18 cellular contexts compared by ENCODE assay signal in the genomic region with DNA sequence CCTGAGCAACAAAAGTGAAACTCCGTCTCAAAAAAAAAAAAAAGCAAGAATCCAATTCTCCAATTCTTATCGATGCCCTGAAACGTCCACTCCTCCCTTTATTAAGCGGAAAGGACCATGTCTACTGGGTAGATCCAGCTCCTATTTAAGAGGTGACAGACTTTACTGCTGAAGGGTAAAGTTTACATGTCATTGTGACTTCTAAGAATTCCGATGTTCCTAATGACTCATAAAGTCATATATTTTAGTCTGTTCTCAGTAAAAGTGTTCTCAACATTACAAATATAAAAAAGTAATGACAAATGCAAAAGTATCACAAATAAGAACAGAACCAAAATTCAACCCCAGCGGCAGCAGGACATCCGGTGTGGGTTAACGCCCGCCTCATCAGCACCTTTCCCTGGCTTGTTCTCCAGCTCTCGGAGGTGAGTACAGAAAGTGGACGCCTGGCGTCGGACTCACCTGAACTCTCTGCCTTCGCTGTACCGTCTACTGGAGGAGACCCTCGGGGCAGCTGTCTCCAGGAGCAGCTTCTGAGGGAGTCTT. TPM values are rescaled to one million over a fixed set of nuclear protein-coding genes. Genes with fewer than 3 reads are reported as not detected.
DNase-seq lines count a peak whose midpoint lies in the region; ATAC-seq and TF ChIP-seq lines count a peak whose summit lies in the region.
"Had no signal": no experiment of that assay in that cellular context is flagged by ENCODE, and none has a peak within 500 bp of the region (broad histone marks: within the 10 kb centered on the region; RNA-seq: fewer than 3 reads in every experiment).

No MANE protein-coding gene starts in this region.

- no peak overlapping the region for H3K27ac Mint-ChIP-seq in activated CD8-positive, alpha-beta T cell treated with anti-CD3 and anti-CD28 coated beads for 36 hours
- no peak overlapping the region for H3K27ac Mint-ChIP-seq in activated CD8-positive, alpha-beta T cell treated with anti-CD3 and anti-CD28 coated beads, Interleukin-2, amount 10 ng/mL, durations not matched to agents 7 days and 5 days
- H3K27ac Mint-ChIP-seq in CD4-positive, alpha-beta memory T cell: peak overlapping the region in 4 of 7 donors; percentile 9 to 70 (median 52)
- H3K27ac Mint-ChIP-seq in WTC11: 0 out of 2 replicates have a peak overlapping the region, but pooled peaks have one; percentile 57

- no peak overlapping the region for H3K27ac ChIP-seq in CD4-positive, alpha-beta memory T cell (ENCODE audit: low read depth, low read length)
- H3K27ac ChIP-seq in ovary: no peak overlapping the region
- H3K27ac ChIP-seq: HL-60 had no signal

- peak; percentile 18 for ATAC-seq in activated CD8-positive, alpha-beta T cell treated with anti-CD3 and anti-CD28 coated beads for 36 hours
- ATAC-seq in activated CD8-positive, alpha-beta T cell treated with anti-CD3 and anti-CD28 coated beads, Interleukin-2, amount 10 ng/mL, durations not matched to agents 7 days and 5 days: no peak
- no peak for ATAC-seq in WTC11
- ATAC-seq: K562 had no signal

- peaks cover 80% of the 10 kb centered on the region for H3K4me1 Mint-ChIP-seq in activated CD8-positive, alpha-beta T cell treated with anti-CD3 and anti-CD28 coated beads for 36 hours (ENCODE audit: low read depth)
- H3K4me1 Mint-ChIP-seq in activated CD8-positive, alpha-beta T cell treated with anti-CD3 and anti-CD28 coated beads, Interleukin-2, amount 10 ng/mL, durations not matched to agents 7 days and 5 days (ENCODE audit: low read depth): peaks cover 64% of the 10 kb centered on the region
- H3K4me1 Mint-ChIP-seq in CD4-positive, alpha-beta memory T cell: peaks cover 48 to 91% (median 72%) of the 10 kb centered on the region in 4 donors
- peaks cover 17% of the 10 kb centered on the region for H3K4me1 Mint-ChIP-seq in WTC11

- no peaks in the 10 kb centered on the region for H3K27me3 Mint-ChIP-seq in activated CD8-positive, alpha-beta T cell treated with anti-CD3 and anti-CD28 coated beads for 36 hours
- no peaks in the 10 kb centered on the region for H3K27me3 Mint-ChIP-seq in activated CD8-positive, alpha-beta T cell treated with anti-CD3 and anti-CD28 coated beads, Interleukin-2, amount 10 ng/mL, durations not matched to agents 7 days and 5 days (ENCODE audit: low read depth)
- H3K27me3 Mint-ChIP-seq in CD4-positive, alpha-beta memory T cell: no peaks in the 10 kb centered on the region
- H3K27me3 Mint-ChIP-seq in WTC11 (ENCODE audit: low read depth): no peaks in the 10 kb centered on the region

- TF ChIP-seq POLR2A in ovary (IDR thresholded peaks at IDR 0.05): no peak

- H3K9me3 ChIP-seq in CD4-positive, alpha-beta memory T cell (ENCODE audit: control insufficient read depth in 1 of 2, low read length in 2 of 2): no peaks in the 10 kb centered on the region
- no peaks in the 10 kb centered on the region for H3K9me3 ChIP-seq in ovary

- peak; percentile 45 for DNase-seq in activated CD8-positive, alpha-beta T cell treated with anti-CD3 and anti-CD28 coated beads for 36 hours
- no peak for DNase-seq in activated CD8-positive, alpha-beta T cell treated with anti-CD3 and anti-CD28 coated beads, Interleukin-2, amount 10 ng/mL, durations not matched to agents 7 days and 5 days
- no peak for DNase-seq in CD4-positive, alpha-beta memory T cell
- DNase-seq in WTC11 (ENCODE audit: low spot score) (no peak), islet precursor cell (peak; percentile 40), NCI-H524 treated with DMSO at 0.1 percent for 48 hours (lab: John Stamatoyannopoulos, UW) (no peak), GM10248 (ENCODE audit: extremely low spot score) (no peak), ovary (no peak)
- DNase-seq: GF-D8; GOT3; NCI-H2227 treated with DMSO at 0.1 percent for 48 hours; NCI-H526; NK-92 treated with Interleukin-12 subunit alpha and Interleukin-12 subunit beta, amount 100 ng/mL, for 24 hours; OCI-M1; RPMI8226 had no signal

- peaks cover 68% of the 10 kb centered on the region for H3K4me1 ChIP-seq in CD4-positive, alpha-beta memory T cell (ENCODE audit: insufficient read depth, low read length)
- peaks cover 4% of the 10 kb centered on the region for H3K4me1 ChIP-seq in ovary (ENCODE audit: insufficient read depth)

- H3K36me3 Mint-ChIP-seq in activated CD8-positive, alpha-beta T cell treated with anti-CD3 and anti-CD28 coated beads for 36 hours (ENCODE audit: low read depth): peaks cover 42% of the 10 kb centered on the region
- peaks cover 64% of the 10 kb centered on the region for H3K36me3 Mint-ChIP-seq in activated CD8-positive, alpha-beta T cell treated with anti-CD3 and anti-CD28 coated beads, Interleukin-2, amount 10 ng/mL, durations not matched to agents 7 days and 5 days (ENCODE audit: low read depth)
- peaks cover 28 to 62% of the 10 kb centered on the region in 2 donors for H3K36me3 Mint-ChIP-seq in CD4-positive, alpha-beta memory T cell
- peaks cover 52% of the 10 kb centered on the region for H3K36me3 Mint-ChIP-seq in WTC11

- H3K9me3 Mint-ChIP-seq in activated CD8-positive, alpha-beta T cell treated with anti-CD3 and anti-CD28 coated beads for 36 hours: no peaks in the 10 kb centered on the region
- no peaks in the 10 kb centered on the region for H3K9me3 Mint-ChIP-seq in activated CD8-positive, alpha-beta T cell treated with anti-CD3 and anti-CD28 coated beads, Interleukin-2, amount 10 ng/mL, durations not matched to agents 7 days and 5 days (ENCODE audit: insufficient read depth)
- H3K9me3 Mint-ChIP-seq in CD4-positive, alpha-beta memory T cell: no peaks in the 10 kb centered on the region
- H3K9me3 Mint-ChIP-seq in WTC11: peaks cover 4% of the 10 kb centered on the region; the same call in 1 of the 2 replicates

- no peak for TF ChIP-seq EP300 in ovary (IDR thresholded peaks at IDR 0.05)

- H3K4me3 ChIP-seq in CD4-positive, alpha-beta memory T cell (ENCODE audit: low read length in 2 of 2): no peak overlapping the region
- no peak overlapping the region for H3K4me3 ChIP-seq in ovary
- H3K4me3 ChIP-seq: K562 had no signal

- peaks cover 13% of the 10 kb centered on the region for H3K36me3 ChIP-seq in CD4-positive, alpha-beta memory T cell (ENCODE audit: insufficient read depth, low read length)
- H3K36me3 ChIP-seq in ovary: no peaks in the 10 kb centered on the region

- WGBS in ovary, 3 donors: 91 to 94% (median 92%) methylated on average over 16 of the region's 16 CpGs

- TF ChIP-seq CTCF in activated CD8-positive, alpha-beta T cell treated with anti-CD3 and anti-CD28 coated beads for 36 hours (IDR thresholded peaks at IDR 0.05): no peak
- TF ChIP-seq CTCF in WTC11 (IDR thresholded peaks at IDR 0.05) (no peak), GM10248 (IDR thresholded peaks at IDR 0.05; ENCODE audit: control extremely low read depth, extremely low read depth, low read depth, missing control alignments) (no peak), ovary (IDR thresholded peaks at IDR 0.05) (no peak)

- H3K4me3 Mint-ChIP-seq in activated CD8-positive, alpha-beta T cell treated with anti-CD3 and anti-CD28 coated beads for 36 hours: no peak overlapping the region
- H3K4me3 Mint-ChIP-seq in activated CD8-positive, alpha-beta T cell treated with anti-CD3 and anti-CD28 coated beads, Interleukin-2, amount 10 ng/mL, durations not matched to agents 7 days and 5 days: no peak overlapping the region
- H3K4me3 Mint-ChIP-seq in CD4-positive, alpha-beta memory T cell: peak overlapping the region; percentile 28 to 61 (median 51)
- no peak overlapping the region for H3K4me3 Mint-ChIP-seq in WTC11
- H3K4me3 Mint-ChIP-seq: CD14-positive monocyte had no signal

- CTCF ChIA-PET in activated CD8-positive, alpha-beta T cell treated with anti-CD3 and anti-CD28 coated beads for 36 hours (lab: Charles Lee): interaction anchor here (1.2 kb wide), 1 partner anchor 17 kb away, joined by 3 read pairs; no protein-coding TSS in a partner anchor
- CTCF ChIA-PET in activated CD8-positive, alpha-beta T cell treated with anti-CD3 and anti-CD28 coated beads, Interleukin-2, amount 10 ng/mL, durations not matched to agents 7 days and 5 days (lab: Charles Lee): no interaction called here
- CTCF ChIA-PET in CD4-positive, alpha-beta memory T cell (lab: Charles Lee; ENCODE audit: partially characterized antibody): interaction anchor here (0.9 to 1.5 kb wide), 3 partner anchors 16 to 163 kb away, joined by 3 to 4 read pairs (median 3); no protein-coding TSS in a partner anchor
- CTCF ChIA-PET in WTC11 (lab: Charles Lee) (no interaction called here), GM10248 (lab: Yijun Ruan, JAX) (interaction anchor here (1.5 to 1.9 kb wide), 3 partner anchors 10 to 239 kb away, joined by 3 to 5 read pairs (median 5); no protein-coding TSS in a partner anchor)

- H3K27me3 ChIP-seq in CD4-positive, alpha-beta memory T cell (ENCODE audit: insufficient read depth, low read length): no peaks in the 10 kb centered on the region
- H3K27me3 ChIP-seq in ovary: no peaks in the 10 kb centered on the region

- intact Hi-C loops in activated CD8-positive, alpha-beta T cell treated with anti-CD3 and anti-CD28 coated beads for 36 hours (cut with micrococcal nuclease): no loop called here
- intact Hi-C loops in CD4-positive, alpha-beta memory T cell (cut with micrococcal nuclease): no loop called here
- intact Hi-C loops in ovary (cut with DNase I): loop anchor here in 1 of 4 donors (5.0 kb wide), 1 partner anchor 108 kb away; no protein-coding TSS in a partner anchor

- POLR2A ChIA-PET in activated CD8-positive, alpha-beta T cell treated with anti-CD3 and anti-CD28 coated beads for 36 hours (lab: Charles Lee): interaction anchor here (0.6 kb wide), 1 partner anchor 11 kb away, joined by 3 read pairs; no protein-coding TSS in a partner anchor
- POLR2A ChIA-PET in activated CD8-positive, alpha-beta T cell treated with anti-CD3 and anti-CD28 coated beads, Interleukin-2, amount 10 ng/mL, durations not matched to agents 7 days and 5 days (lab: Charles Lee): no interaction called here
- POLR2A ChIA-PET in CD4-positive, alpha-beta memory T cell (lab: Charles Lee; ENCODE audit: partially characterized antibody): no interaction called here
- POLR2A ChIA-PET in WTC11 (lab: Charles Lee): no interaction called here
- POLR2A ChIA-PET in GM10248 (lab: Yijun Ruan, JAX): no interaction called here

RNA-seq across cellular contexts. Expression of gene AXIN1, which starts 6.8 kb away (rescaled TPM):
- total RNA-seq in activated CD8-positive, alpha-beta T cell treated with anti-CD3 and anti-CD28 coated beads for 36 hours: 10 to 100 TPM; 24.1 to 24.9 TPM
- 10 to 100 TPM; 25.1 to 26.1 TPM for total RNA-seq in activated CD8-positive, alpha-beta T cell treated with anti-CD3 and anti-CD28 coated beads, Interleukin-2, amount 10 ng/mL, durations not matched to agents 7 days and 5 days
- 10 to 100 TPM; 40.3 to 43.0 TPM for total RNA-seq in CD4-positive, alpha-beta memory T cell
- 1 to 10 TPM in 1 of 2 donors, under 1 TPM in 1; 0.67 to 6.0 TPM for polyA plus RNA-seq in CD4-positive, alpha-beta memory T cell
- total RNA-seq in WTC11 (2021): 48.0 to 50.3 TPM (median 48.9 TPM) in 3 replicates
- total RNA-seq in ovary: 10 to 100 TPM; 13.7 to 27.2 (median 24.0) TPM
- 10 to 100 TPM in 1 of 2 donors, 1 to 10 TPM in 1; 3.7 to 21.8 TPM for polyA plus RNA-seq in ovary

RNA-seq across cellular contexts. Expression of gene MRPL28, which starts 24.6 kb away (rescaled TPM):
- 10 to 100 TPM; 95.0 to 98.2 TPM for total RNA-seq in activated CD8-positive, alpha-beta T cell treated with anti-CD3 and anti-CD28 coated beads for 36 hours
- 10 to 100 TPM; 95.3 to 95.8 TPM for total RNA-seq in activated CD8-positive, alpha-beta T cell treated with anti-CD3 and anti-CD28 coated beads, Interleukin-2, amount 10 ng/mL, durations not matched to agents 7 days and 5 days
- 10 to 100 TPM; 27.9 to 29.2 TPM for total RNA-seq in CD4-positive, alpha-beta memory T cell
- polyA plus RNA-seq in CD4-positive, alpha-beta memory T cell: 10 to 100 TPM; 58.6 to 59.2 TPM
- total RNA-seq in WTC11 (2021): 119 to 144 TPM (median 140 TPM) in 3 replicates
- 10 to 100 TPM; 38.9 to 57.7 (median 40.9) TPM for total RNA-seq in ovary
- polyA plus RNA-seq in ovary: 10 to 100 TPM; 28.4 to 53.0 TPM

RNA-seq across cellular contexts. Expression of gene PGAP6, which starts 36.0 kb away (rescaled TPM):
- total RNA-seq in activated CD8-positive, alpha-beta T cell treated with anti-CD3 and anti-CD28 coated beads for 36 hours: 10 to 100 TPM; 21.9 to 24.8 TPM
- total RNA-seq in activated CD8-positive, alpha-beta T cell treated with anti-CD3 and anti-CD28 coated beads, Interleukin-2, amount 10 ng/mL, durations not matched to agents 7 days and 5 days: 10 to 100 TPM; 80.6 to 85.8 TPM
- total RNA-seq in CD4-positive, alpha-beta memory T cell: 10 to 100 TPM; 72.2 to 73.5 TPM
- polyA plus RNA-seq in CD4-positive, alpha-beta memory T cell: 10 to 100 TPM; 22.7 to 40.5 TPM
- total RNA-seq in WTC11 (2021) (104 to 108 TPM (median 107 TPM) in 3 replicates), ovary (10 to 100 TPM; 13.0 to 39.8 (median 23.2) TPM)
- 10 to 100 TPM; 13.9 to 17.9 TPM for polyA plus RNA-seq in ovary

RNA-seq across cellular contexts. Expression of gene NME4, which starts 51.2 kb away (rescaled TPM):
- total RNA-seq in activated CD8-positive, alpha-beta T cell treated with anti-CD3 and anti-CD28 coated beads for 36 hours: 10 to 100 TPM; 22.9 to 24.2 TPM
- total RNA-seq in activated CD8-positive, alpha-beta T cell treated with anti-CD3 and anti-CD28 coated beads, Interleukin-2, amount 10 ng/mL, durations not matched to agents 7 days and 5 days: 1 to 10 TPM; 5.2 to 6.8 TPM
- total RNA-seq in CD4-positive, alpha-beta memory T cell: 10 to 100 TPM; 34.9 to 35.4 TPM
- 10 to 100 TPM; 54.4 to 61.7 TPM for polyA plus RNA-seq in CD4-positive, alpha-beta memory T cell
- total RNA-seq in WTC11 (2021) (467 to 550 TPM (median 535 TPM) in 3 replicates), ovary (100 to 1,000 TPM in 3 of 7 donors, 10 to 100 TPM in 4; 48.8 to 133 (median 93.4) TPM)
- polyA plus RNA-seq in ovary: 100 to 1,000 TPM in 1 of 2 donors, 10 to 100 TPM in 1; 72.9 to 117 TPM

RNA-seq across cellular contexts. Expression of gene DECR2, which starts 55.9 kb away (rescaled TPM):
- total RNA-seq in activated CD8-positive, alpha-beta T cell treated with anti-CD3 and anti-CD28 coated beads for 36 hours: 1 to 10 TPM; 9.7 to 10.0 TPM
- total RNA-seq in activated CD8-positive, alpha-beta T cell treated with anti-CD3 and anti-CD28 coated beads, Interleukin-2, amount 10 ng/mL, durations not matched to agents 7 days and 5 days: 1 to 10 TPM; 4.7 to 6.3 TPM
- 1 to 10 TPM; 5.1 to 7.3 TPM for total RNA-seq in CD4-positive, alpha-beta memory T cell
- 1 to 10 TPM; 3.4 to 4.1 TPM for polyA plus RNA-seq in CD4-positive, alpha-beta memory T cell
- 37.8 to 43.6 TPM (median 40.7 TPM) in 3 replicates for total RNA-seq in WTC11 (2021)
- 10 to 100 TPM; 10.2 to 23.7 (median 15.1) TPM for total RNA-seq in ovary
- 10 to 100 TPM in 1 of 2 donors, 1 to 10 TPM in 1; 2.1 to 13.0 TPM for polyA plus RNA-seq in ovary

Comparison
In these comparisons a context has a peak if more than half of its experiments do, and no peak if none do; other contexts are left out.
1. DNase-seq: peak in activated CD8-positive, alpha-beta T cell treated with anti-CD3 and anti-CD28 coated beads for 36 hours (single experiment) and islet precursor cell (single experiment); none in activated CD8-positive, alpha-beta T cell treated with anti-CD3 and anti-CD28 coated beads, Interleukin-2, amount 10 ng/mL, durations not matched to agents 7 days and 5 days (single experiment), CD4-positive, alpha-beta memory T cell (0 of 5), WTC11 (single experiment), NCI-H524 treated with DMSO at 0.1 percent for 48 hours (single experiment), GM10248 (single experiment) and ovary (0 of 5).
2. CTCF ChIA-PET loops: an anchor here in activated CD8-positive, alpha-beta T cell treated with anti-CD3 and anti-CD28 coated beads for 36 hours (1.2 kb wide), CD4-positive, alpha-beta memory T cell (0.9 to 1.5 kb wide) and GM10248 (1.5 to 1.9 kb wide); none called in activated CD8-positive, alpha-beta T cell treated with anti-CD3 and anti-CD28 coated beads, Interleukin-2, amount 10 ng/mL, durations not matched to agents 7 days and 5 days and WTC11.
3. H3K27ac Mint-ChIP-seq: peak in CD4-positive, alpha-beta memory T cell (4 of 7) and WTC11 (single experiment); none in activated CD8-positive, alpha-beta T cell treated with anti-CD3 and anti-CD28 coated beads for 36 hours (single experiment) and activated CD8-positive, alpha-beta T cell treated with anti-CD3 and anti-CD28 coated beads, Interleukin-2, amount 10 ng/mL, durations not matched to agents 7 days and 5 days (single experiment).
4. H3K4me3 Mint-ChIP-seq: peak in CD4-positive, alpha-beta memory T cell (8 of 8); none in activated CD8-positive, alpha-beta T cell treated with anti-CD3 and anti-CD28 coated beads for 36 hours (single experiment), activated CD8-positive, alpha-beta T cell treated with anti-CD3 and anti-CD28 coated beads, Interleukin-2, amount 10 ng/mL, durations not matched to agents 7 days and 5 days (single experiment) and WTC11 (single experiment).